In genomic region chr7:12518920-12519681, GRCh38 we compare ENCODE assay signal across 9 cellular contexts. TPM values are rescaled to one million over a fixed set of nuclear protein-coding genes. Genes with fewer than 3 reads are reported as not detected.
DNase-seq lines count a peak whose midpoint lies in the region; ATAC-seq and TF ChIP-seq lines count a peak whose summit lies in the region.
"Had no signal": no experiment of that assay in that cellular context is flagged by ENCODE, and none has a peak within 500 bp of the region (broad histone marks: within the 10 kb centered on the region; RNA-seq: fewer than 3 reads in every experiment).

No MANE protein-coding gene starts in this region.

- H3K9ac ChIP-seq in colonic mucosa (ENCODE audit: low read depth in 2 of 2, low read length in 2 of 2), result no peak overlapping the region

- H3K27ac Mint-ChIP-seq in type B pancreatic cell, result no peak overlapping the region

- no peaks in the 10 kb centered on the region for H3K36me3 ChIP-seq in HAP-1 (replicated peaks)
- H3K36me3 ChIP-seq in colonic mucosa, result no peaks in the 10 kb centered on the region

- peaks cover 10% of the 10 kb centered on the region for H3K9me3 Mint-ChIP-seq in type B pancreatic cell

- intact Hi-C loops in colonic mucosa (cut with DNase I), result no loop called here

- no peaks in the 10 kb centered on the region for H3K27me3 Mint-ChIP-seq in type B pancreatic cell

- peaks cover 4% of the 10 kb centered on the region for H3K36me3 Mint-ChIP-seq in type B pancreatic cell

- no peak overlapping the region for H3K27ac ChIP-seq in colonic mucosa
- H3K27ac ChIP-seq: skin epidermis had no signal

- TF ChIP-seq CTCF in colonic mucosa (IDR thresholded peaks at IDR 0.05), result peak; percentile 24
- peak; percentile 67 for TF ChIP-seq CTCF in type B pancreatic cell (conservative IDR thresholded peaks at IDR 0.05)

- no peak overlapping the region for H3K4me3 Mint-ChIP-seq in type B pancreatic cell

- in situ Hi-C loops in HAP-1 (cut with MboI; ENCODE audit: low sequenced_read_pairs), result loop anchor here (10.0 kb wide), 1 partner anchor 106 kb away; no protein-coding TSS in a partner anchor

- H3K4me3 ChIP-seq in HAP-1, result no peak overlapping the region
- no peak overlapping the region for H3K4me3 ChIP-seq in colonic mucosa
- H3K4me3 ChIP-seq: skin epidermis had no signal

- H3K27me3 ChIP-seq in HAP-1 (ENCODE audit: low read depth) (peaks cover 11% of the 10 kb centered on the region; the same call in 1 of the 2 replicates), colonic mucosa (no peaks in the 10 kb centered on the region)

- DNase-seq in SIG-M5 treated with dmso at 0.1 percent for 504 hours (lab: John Stamatoyannopoulos, UW; ENCODE audit: unreplicated experiment), result peak; percentile 23
- no peak for DNase-seq in SIG-M5 (lab: John Stamatoyannopoulos, UW)
- peak; percentile 41 to 59 for DNase-seq in HAP-1 (ENCODE audit: low spot score in 2 of 2)
- peak; percentile 32 for DNase-seq in LHCN-M2 (ENCODE audit: low read depth)
- no peak for DNase-seq in colonic mucosa
- no peak for DNase-seq in type B pancreatic cell (ENCODE audit: extremely low spot score, unreplicated experiment)
- DNase-seq in anterior cingulate cortex (lab: John Stamatoyannopoulos, UW), result no peak

- no peaks in the 10 kb centered on the region for H3K4me1 ChIP-seq in HAP-1
- no peaks in the 10 kb centered on the region for H3K4me1 ChIP-seq in colonic mucosa

- no peak for ATAC-seq in GM18520 (IDR thresholded peaks at IDR 0.05; ENCODE audit: unreplicated experiment)

- H3K9me3 ChIP-seq in HAP-1, result no peaks in the 10 kb centered on the region
- no peaks in the 10 kb centered on the region for H3K9me3 ChIP-seq in colonic mucosa

- no peaks in the 10 kb centered on the region for H3K4me1 Mint-ChIP-seq in type B pancreatic cell (ENCODE audit: unreplicated experiment)

RNA-seq across cellular contexts. Expression of gene SCIN, which starts 51.4 kb away (rescaled TPM):
- total RNA-seq in LHCN-M2 (2014; rRNA removed), result 0.40 and 1.0 TPM in 2 replicates
- polyA plus RNA-seq in LHCN-M2 (2012), result 1.3 TPM
- 10 to 100 TPM; 20.8 to 57.4 TPM for total RNA-seq in colonic mucosa
- 3.4 and 3.9 TPM in 2 replicates for total RNA-seq in type B pancreatic cell (ENCODE audit: low replicate concordance)

Comparison
In these comparisons a context has a peak if more than half of its experiments do, and no peak if none do; other contexts are left out.
1. DNase-seq: peak in SIG-M5 treated with dmso at 0.1 percent for 504 hours (single experiment), HAP-1 (2 of 2) and LHCN-M2 (single experiment); none in SIG-M5 (single experiment), colonic mucosa (single experiment), type B pancreatic cell (single experiment) and anterior cingulate cortex (0 of 58).